Comparison of ENCODE assay signal across 8 cellular contexts in genomic region chr11:43419460-43419859, GRCh38.
DNase-seq lines count a peak whose midpoint lies in the region; ATAC-seq and TF ChIP-seq lines count a peak whose summit lies in the region.

No MANE protein-coding gene starts in this region.

- peak; percentile 70 for DNase-seq in activated CD8-positive, alpha-beta memory T cell treated with anti-CD3 and anti-CD28 coated beads, Interleukin-2, amount 10 ng/mL, durations not matched to agents 7 days and 5 days
- DNase-seq in activated CD8-positive, alpha-beta memory T cell treated with anti-CD3 and anti-CD28 coated beads for 24 hours = no peak
- DNase-seq in GM23338 (ENCODE audit: low spot score) = peak; percentile 59
- DNase-seq in NCI-H2227 treated with DMSO at 0.1 percent for 48 hours (lab: John Stamatoyannopoulos, UW) = peak; percentile 3
- peak; percentile 31 for DNase-seq in astrocyte of the cerebellum (ENCODE audit: low read depth)
- peak; percentile 47 for DNase-seq in kidney tubule cell (ENCODE audit: low spot score)
- no peak for DNase-seq in upper lobe of right lung

- H3K36me3 Mint-ChIP-seq in activated CD8-positive, alpha-beta memory T cell treated with anti-CD3 and anti-CD28 coated beads, Interleukin-2, amount 10 ng/mL, durations not matched to agents 7 days and 5 days = peaks cover 9% of the 10 kb centered on the region
- H3K36me3 Mint-ChIP-seq in GM23338 (ENCODE audit: low read depth) = peaks cover 24% of the 10 kb centered on the region

- H2AFZ ChIP-seq in GM23338 = no peak overlapping the region

- intact Hi-C loops in upper lobe of right lung (cut with DNase I) = no loop called here

- H3K4me3 ChIP-seq in GM23338 (no peak overlapping the region), astrocyte of the cerebellum (ENCODE audit: low read depth, low read length) (no peak overlapping the region), upper lobe of right lung (no peak overlapping the region)

- 0 out of 2 replicates have a peak, but pooled peaks cover 3% of the 10 kb centered on the region for H4K20me1 ChIP-seq in GM23338 (replicated peaks; ENCODE audit: insufficient read depth)

- no peaks in the 10 kb centered on the region for H3K9me3 Mint-ChIP-seq in activated CD8-positive, alpha-beta memory T cell treated with anti-CD3 and anti-CD28 coated beads, Interleukin-2, amount 10 ng/mL, durations not matched to agents 7 days and 5 days (ENCODE audit: low read depth)
- H3K9me3 Mint-ChIP-seq in GM23338 = peaks cover 2% of the 10 kb centered on the region; the same call in 1 of the 3 replicates

- H3K4me1 ChIP-seq in GM23338 (ENCODE audit: insufficient read depth) (no peaks in the 10 kb centered on the region), upper lobe of right lung (no peaks in the 10 kb centered on the region)

- H3K27me3 ChIP-seq in GM23338 (ENCODE audit: insufficient read depth) = no peaks in the 10 kb centered on the region
- no peaks in the 10 kb centered on the region for H3K27me3 ChIP-seq in upper lobe of right lung

- no peak overlapping the region for H3K4me2 ChIP-seq in GM23338

- no peak overlapping the region for H3K27ac ChIP-seq in GM23338 (ENCODE audit: low read depth)
- H3K27ac ChIP-seq in upper lobe of right lung = no peak overlapping the region

- no peaks in the 10 kb centered on the region for H3K9me2 ChIP-seq in GM23338 (ENCODE audit: insufficient read depth)

- no peak overlapping the region for H3K4me3 Mint-ChIP-seq in activated CD8-positive, alpha-beta memory T cell treated with anti-CD3 and anti-CD28 coated beads, Interleukin-2, amount 10 ng/mL, durations not matched to agents 7 days and 5 days
- H3K4me3 Mint-ChIP-seq in GM23338 = no peak overlapping the region

- H3K4me1 Mint-ChIP-seq in activated CD8-positive, alpha-beta memory T cell treated with anti-CD3 and anti-CD28 coated beads, Interleukin-2, amount 10 ng/mL, durations not matched to agents 7 days and 5 days = peaks cover 6% of the 10 kb centered on the region
- no peaks in the 10 kb centered on the region for H3K4me1 Mint-ChIP-seq in GM23338

- TF ChIP-seq CTCF in GM23338 (conservative IDR thresholded peaks at IDR 0.05; ENCODE audit: low read depth in 2 of 2) (peak; percentile 62 to 81), astrocyte of the cerebellum (IDR thresholded peaks at IDR 0.05; ENCODE audit: low read depth, low read length, missing control alignments) (peak; percentile 63), upper lobe of right lung (IDR thresholded peaks at IDR 0.05) (peak; percentile 71)

- CTCF ChIA-PET in activated CD8-positive, alpha-beta memory T cell treated with anti-CD3 and anti-CD28 coated beads, Interleukin-2, amount 10 ng/mL, durations not matched to agents 7 days and 5 days (lab: Charles Lee) = interaction anchor here (0.6 to 9.1 kb wide), 17 partner anchors 9 to 141 kb away, joined by 3 to 67 read pairs (median 4); partner anchors contain the start of genes API5 and TTC17

- H3F3A ChIP-seq in GM23338 (replicated peaks; ENCODE audit: low read depth) = no peaks in the 10 kb centered on the region

- H3K27ac Mint-ChIP-seq in activated CD8-positive, alpha-beta memory T cell treated with anti-CD3 and anti-CD28 coated beads, Interleukin-2, amount 10 ng/mL, durations not matched to agents 7 days and 5 days = peak overlapping the region; percentile 60
- H3K27ac Mint-ChIP-seq in GM23338 = no peak overlapping the region

- peak; percentile 80 for ATAC-seq in activated CD8-positive, alpha-beta memory T cell treated with anti-CD3 and anti-CD28 coated beads, Interleukin-2, amount 10 ng/mL, durations not matched to agents 7 days and 5 days
- ATAC-seq in GM23338 (no peak), upper lobe of right lung (peak; percentile 68), GM21786 (IDR thresholded peaks at IDR 0.05; ENCODE audit: unreplicated experiment) (no peak)

- no peaks in the 10 kb centered on the region for H3K27me3 Mint-ChIP-seq in activated CD8-positive, alpha-beta memory T cell treated with anti-CD3 and anti-CD28 coated beads, Interleukin-2, amount 10 ng/mL, durations not matched to agents 7 days and 5 days
- no peaks in the 10 kb centered on the region for H3K27me3 Mint-ChIP-seq in GM23338 (ENCODE audit: insufficient read depth, low read depth, poor library complexity)

- in situ Hi-C loops in astrocyte of the cerebellum (cut with HindIII; ENCODE audit: low sequenced_read_pairs) = no loop called here

- H3K36me3 ChIP-seq in GM23338 (ENCODE audit: insufficient read depth) = peaks cover 5% of the 10 kb centered on the region; the same call in 1 of the 2 replicates
- H3K36me3 ChIP-seq in upper lobe of right lung = peaks cover 26% of the 10 kb centered on the region

- H3K9me3 ChIP-seq in upper lobe of right lung = no peaks in the 10 kb centered on the region

- H3K79me2 ChIP-seq in GM23338 (replicated peaks; ENCODE audit: insufficient read depth) = no peaks in the 10 kb centered on the region

TF ChIP-seq in GM23338, 12 proteins besides CTCF, POLR2A, EP300 and RAD21:
- no peak for TF ChIP-seq ZNF331 (CRISPR knock-in tag; IDR thresholded peaks at IDR 0.05; ENCODE audit: low read depth)

Comparison
In these comparisons a context has a peak if more than half of its experiments do, and no peak if none do; other contexts are left out.
1. DNase-seq: peak in activated CD8-positive, alpha-beta memory T cell treated with anti-CD3 and anti-CD28 coated beads, Interleukin-2, amount 10 ng/mL, durations not matched to agents 7 days and 5 days (single experiment), GM23338 (single experiment), NCI-H2227 treated with DMSO at 0.1 percent for 48 hours (single experiment), astrocyte of the cerebellum (single experiment) and kidney tubule cell (single experiment); none in activated CD8-positive, alpha-beta memory T cell treated with anti-CD3 and anti-CD28 coated beads for 24 hours (single experiment) and upper lobe of right lung (single experiment).
2. ATAC-seq: peak in activated CD8-positive, alpha-beta memory T cell treated with anti-CD3 and anti-CD28 coated beads, Interleukin-2, amount 10 ng/mL, durations not matched to agents 7 days and 5 days (single experiment) and upper lobe of right lung (single experiment); none in GM23338 (single experiment) and GM21786 (single experiment).
3. Peak in every context shown above with its lines, with median percentiles within 50 percentile points of each other: CTCF ChIP-seq.